Comparison of ENCODE assay signal across 18 cellular contexts in genomic region chr17:9472541-9472940, GRCh38.
DNase-seq lines count a peak whose midpoint lies in the region; ATAC-seq and TF ChIP-seq lines count a peak whose summit lies in the region.
"Had no signal": no experiment of that assay in that cellular context is flagged by ENCODE, and none has a peak within 500 bp of the region (broad histone marks: within the 10 kb centered on the region; RNA-seq: fewer than 3 reads in every experiment).

No MANE protein-coding gene starts in this region.

- peak; percentile 62 for DNase-seq in AG20443 (ENCODE audit: low spot score)
- DNase-seq in HT1080 (ENCODE audit: low read depth) = peak; percentile 53
- no peak for DNase-seq in endodermal cell
- no peak for DNase-seq in natural killer cell
- DNase-seq in T-helper 17 cell = no peak
- no peak for DNase-seq in NK-92 treated with Interleukin-12 subunit alpha and Interleukin-12 subunit beta, amount 100 ng/mL, for 24 hours (lab: John Stamatoyannopoulos, UW)
- no peak for DNase-seq in medulla oblongata (ENCODE audit: extremely low spot score)
- DNase-seq: activated CD4-positive, alpha-beta T cell treated with anti-CD3 and anti-CD28 coated beads for 48 hours; activated T-cell treated with anti-CD3 and anti-CD28 coated beads, Interleukin-2, amount 50 U/mL, for 1 hour; DMS79; erythroblast; Karpas-422; mammary epithelial cell; NCI-H1694; NCI-H526 treated with DMSO at 0.1 percent for 48 hours; RPMI8226 had no signal

- H3K27me3 Mint-ChIP-seq in endodermal cell (ENCODE audit: insufficient read depth) (no peaks in the 10 kb centered on the region), natural killer cell (ENCODE audit: low read depth in 2 of 2) (no peaks in the 10 kb centered on the region), T-helper 17 cell (no peaks in the 10 kb centered on the region)
- no peaks in the 10 kb centered on the region for H3K27me3 Mint-ChIP-seq in stimulated activated memory B cell treated with anti-CD40 and anti-IgM and Interleukin-4, amounts not matched to agents 10 μg/mL and 1 μg/mL and 100 μg/mL, for 72 hours

- no peaks in the 10 kb centered on the region for H3K4me1 ChIP-seq in endodermal cell (ENCODE audit: control insufficient read depth, insufficient read depth, low read length)

- 96 to 100% methylated on average over 2 to 3 of the region's 3 CpGs for WGBS in endodermal cell (ENCODE audit: insufficient coverage in 1 of 2, insufficient read length in 1 of 2), 2 experiments

- H3K9me3 ChIP-seq in endodermal cell (ENCODE audit: control insufficient read depth, low read length) (no peaks in the 10 kb centered on the region), T-helper 17 cell (ENCODE audit: control insufficient read depth, low read length, poor library complexity, severe bottlenecking) (no peaks in the 10 kb centered on the region)

- no peaks in the 10 kb centered on the region for H3K36me3 ChIP-seq in endodermal cell (ENCODE audit: control insufficient read depth, insufficient read depth, low read length)

- H3K9me3 Mint-ChIP-seq in endodermal cell (no peaks in the 10 kb centered on the region), natural killer cell (no peaks in the 10 kb centered on the region)
- no peaks in the 10 kb centered on the region for H3K9me3 Mint-ChIP-seq in stimulated activated memory B cell treated with anti-CD40 and anti-IgM and Interleukin-4, amounts not matched to agents 10 μg/mL and 1 μg/mL and 100 μg/mL, for 72 hours
- H3K9me3 Mint-ChIP-seq: T-helper 2 cell treated with Interferon-gamma antibody and Interleukin-4, amounts not matched to agents 5 μg/mL and 100 μg/mL, for 36 hours had no signal

- H3K27ac ChIP-seq in endodermal cell (ENCODE audit: low read depth, low read length) = no peak overlapping the region

- H3K27ac Mint-ChIP-seq in endodermal cell (no peak overlapping the region), natural killer cell (peak overlapping the region; percentile 86 to 88), T-helper 17 cell (no peak overlapping the region)
- H3K27ac Mint-ChIP-seq in stimulated activated memory B cell treated with anti-CD40 and anti-IgM and Interleukin-4, amounts not matched to agents 10 μg/mL and 1 μg/mL and 100 μg/mL, for 72 hours = no peak overlapping the region
- H3K27ac Mint-ChIP-seq: T-helper 2 cell treated with Interferon-gamma antibody and Interleukin-4, amounts not matched to agents 5 μg/mL and 100 μg/mL, for 36 hours had no signal

- H3K4me3 ChIP-seq in endodermal cell (ENCODE audit: low read length) = no peak overlapping the region

- H3K4me3 Mint-ChIP-seq in endodermal cell = no peak overlapping the region
- no peak overlapping the region for H3K4me3 Mint-ChIP-seq in natural killer cell
- no peak overlapping the region for H3K4me3 Mint-ChIP-seq in stimulated activated memory B cell treated with anti-CD40 and anti-IgM and Interleukin-4, amounts not matched to agents 10 μg/mL and 1 μg/mL and 100 μg/mL, for 72 hours
- H3K4me3 Mint-ChIP-seq in T-helper 17 cell = no peak overlapping the region
- H3K4me3 Mint-ChIP-seq: T-helper 2 cell treated with Interferon-gamma antibody and Interleukin-4, amounts not matched to agents 5 μg/mL and 100 μg/mL, for 36 hours had no signal

- H3K4me1 Mint-ChIP-seq in endodermal cell (peaks cover 14% of the 10 kb centered on the region), natural killer cell (peaks cover 40% of the 10 kb centered on the region in 2 donors), T-helper 17 cell (peaks cover 27% of the 10 kb centered on the region)
- peaks cover 30% of the 10 kb centered on the region for H3K4me1 Mint-ChIP-seq in stimulated activated memory B cell treated with anti-CD40 and anti-IgM and Interleukin-4, amounts not matched to agents 10 μg/mL and 1 μg/mL and 100 μg/mL, for 72 hours

- peaks cover 13% of the 10 kb centered on the region for H3K36me3 Mint-ChIP-seq in endodermal cell (ENCODE audit: low read depth)
- no peaks in the 10 kb centered on the region for H3K36me3 Mint-ChIP-seq in natural killer cell
- H3K36me3 Mint-ChIP-seq in stimulated activated memory B cell treated with anti-CD40 and anti-IgM and Interleukin-4, amounts not matched to agents 10 μg/mL and 1 μg/mL and 100 μg/mL, for 72 hours = peaks cover 43% of the 10 kb centered on the region
- no peaks in the 10 kb centered on the region for H3K36me3 Mint-ChIP-seq in T-helper 17 cell (ENCODE audit: low read depth)

- no peaks in the 10 kb centered on the region for H3K27me3 ChIP-seq in endodermal cell (ENCODE audit: control insufficient read depth, insufficient read depth, low read length, poor library complexity, severe bottlenecking)

- ATAC-seq in natural killer cell (no peak), T-helper 17 cell (no peak)
- ATAC-seq in stimulated activated memory B cell treated with anti-CD40 and anti-IgM and Interleukin-4, amounts not matched to agents 10 μg/mL and 1 μg/mL and 100 μg/mL, for 72 hours = no peak

- TF ChIP-seq CTCF in endodermal cell (conservative IDR thresholded peaks at IDR 0.05) (no peak), natural killer cell (IDR thresholded peaks at IDR 0.05) (no peak)

- intact Hi-C loops in natural killer cell (cut with micrococcal nuclease) = no loop called here

- H3K9ac ChIP-seq in endodermal cell (ENCODE audit: extremely low read depth, low read length, poor library complexity, severe bottlenecking) = peak overlapping the region; percentile 6

Comparison
In these comparisons a context has a peak if more than half of its experiments do, and no peak if none do; other contexts are left out.
1. DNase-seq: peak in AG20443 (single experiment) and HT1080 (single experiment); none in endodermal cell (single experiment), natural killer cell (single experiment), T-helper 17 cell (0 of 3), NK-92 treated with Interleukin-12 subunit alpha and Interleukin-12 subunit beta, amount 100 ng/mL, for 24 hours (single experiment) and medulla oblongata (single experiment).
2. H3K27ac Mint-ChIP-seq: peak in natural killer cell (2 of 2); none in endodermal cell (single experiment), stimulated activated memory B cell treated with anti-CD40 and anti-IgM and Interleukin-4, amounts not matched to agents 10 μg/mL and 1 μg/mL and 100 μg/mL, for 72 hours (single experiment) and T-helper 17 cell (single experiment).